27 cellular contexts compared by ENCODE assay signal in genomic region chr9:77127071-77127470, GRCh38.
"Had no signal": no experiment of that assay in that cellular context is flagged by ENCODE, and none has a peak within 500 bp of the region (broad histone marks: within the 10 kb centered on the region; RNA-seq: fewer than 3 reads in every experiment).

No MANE protein-coding gene starts in this region.

- H3K27ac ChIP-seq: colonic mucosa, epithelial cell of prostate, esophagus squamous epithelium, gastrocnemius medialis, heart right ventricle, left lung, lower lobe of right lung had no signal

- H3K36me3 Mint-ChIP-seq: mesothelial cell of epicardium, naive B cell had no signal

- H3K27ac Mint-ChIP-seq: dendritic cell treated with granulocyte-macrophage colony-stimulating factor and Interleukin-4, amounts not matched to agents 40 ng/mL and 50 ng/mL, for 4 days; effector memory CD8-positive, alpha-beta T cell; endodermal cell; mesothelial cell of epicardium had no signal

- H3K4me3 Mint-ChIP-seq: dendritic cell treated with granulocyte-macrophage colony-stimulating factor and Interleukin-4, amounts not matched to agents 40 ng/mL and 50 ng/mL, for 4 days; effector memory CD8-positive, alpha-beta T cell; endodermal cell; mesothelial cell of epicardium; naive B cell had no signal

- H3K4me3 ChIP-seq: colonic mucosa, esophagus squamous epithelium, gastrocnemius medialis, heart right ventricle, left lung, lower lobe of right lung, mucosa of descending colon had no signal

- H3K27me3 Mint-ChIP-seq: dendritic cell treated with granulocyte-macrophage colony-stimulating factor and Interleukin-4, amounts not matched to agents 40 ng/mL and 50 ng/mL, for 4 days had no signal

- H3K9me3 Mint-ChIP-seq: dendritic cell treated with granulocyte-macrophage colony-stimulating factor and Interleukin-4, amounts not matched to agents 40 ng/mL and 50 ng/mL, for 4 days; effector memory CD8-positive, alpha-beta T cell; mesothelial cell of epicardium had no signal

- H3K36me3 ChIP-seq: colonic mucosa, esophagus squamous epithelium, gastrocnemius medialis, heart right ventricle, left lung, lower lobe of right lung had no signal

- H3K27me3 ChIP-seq: colonic mucosa, gastrocnemius medialis had no signal

- H3K9me3 ChIP-seq: colonic mucosa, esophagus squamous epithelium, gastrocnemius medialis, lower lobe of right lung, mucosa of descending colon had no signal

- DNase-seq: colonic mucosa; cortex of kidney; effector CD8-positive, alpha-beta T cell; effector memory CD8-positive, alpha-beta T cell; endodermal cell; erythroblast; esophagus squamous epithelium; foreskin fibroblast; foreskin melanocyte; gastrocnemius medialis; glutamatergic neuron; head of caudate nucleus; heart right ventricle; hypothalamus; left cardiac atrium; left lung; left ventricle myocardium superior; lower lobe of right lung; mesenchymal stem cell; mucosa of descending colon; naive B cell had no signal

- H3K4me1 ChIP-seq: colonic mucosa, esophagus squamous epithelium, gastrocnemius medialis, heart right ventricle, left lung, lower lobe of right lung had no signal

- FAIRE-seq: endometrium, islet of Langerhans, keratinocyte had no signal

- H3K4me1 Mint-ChIP-seq: endodermal cell, naive B cell had no signal
